ENCODE assay signal across 17 cellular contexts in genomic region chr11:111981270-111981669, GRCh38. TPM values are rescaled to one million over a fixed set of nuclear protein-coding genes. Genes with fewer than 3 reads are reported as not detected.
DNase-seq lines count a peak whose midpoint lies in the region; ATAC-seq and TF ChIP-seq lines count a peak whose summit lies in the region.
"Had no signal": no experiment of that assay in that cellular context is flagged by ENCODE, and none has a peak within 500 bp of the region (broad histone marks: within the 10 kb centered on the region; RNA-seq: fewer than 3 reads in every experiment).

No MANE protein-coding gene starts in this region.

- CTCF ChIA-PET in activated naive CD4-positive, alpha-beta T cell treated with anti-CD3 and anti-CD28 coated beads for 36 hours (lab: Charles Lee): interaction anchor here (0.8 to 6.3 kb wide), 20 partner anchors 11 to 195 kb away, joined by 3 to 125 read pairs (median 6); partner anchors contain the start of genes ALG9, BCO2, DIXDC1 and FDXACB1
- CTCF ChIA-PET in activated CD8-positive, alpha-beta T cell treated with anti-CD3 and anti-CD28 coated beads, Interleukin-2, amount 10 ng/mL, durations not matched to agents 7 days and 5 days (lab: Charles Lee): interaction anchor here (0.7 to 9.3 kb wide), 29 partner anchors 10 to 544 kb away, joined by 3 to 261 read pairs (median 4); partner anchors contain the start of genes ALG9, DIXDC1 and FDXACB1

- intact Hi-C loops in sigmoid colon (cut with DNase I): no loop called here
- intact Hi-C loops in activated naive CD4-positive, alpha-beta T cell treated with anti-CD3 and anti-CD28 coated beads for 36 hours (cut with micrococcal nuclease): loop anchor here (10.0 kb wide), 1 partner anchor 416 kb away; no protein-coding TSS in a partner anchor

- TF ChIP-seq CTCF in 22Rv1 (IDR thresholded peaks at IDR 0.05) (no peak), sigmoid colon (IDR thresholded peaks at IDR 0.05) (no peak)

- peaks cover 30% of the 10 kb centered on the region for H3K27me3 Mint-ChIP-seq in activated naive CD4-positive, alpha-beta T cell treated with anti-CD3 and anti-CD28 coated beads for 36 hours (ENCODE audit: low read depth)
- H3K27me3 Mint-ChIP-seq in activated CD8-positive, alpha-beta T cell treated with anti-CD3 and anti-CD28 coated beads, Interleukin-2, amount 10 ng/mL, durations not matched to agents 7 days and 5 days (ENCODE audit: low read depth): peaks cover 18% of the 10 kb centered on the region

- TF ChIP-seq POLR2A in sigmoid colon (IDR thresholded peaks at IDR 0.05): no peak

- peaks cover 12% of the 10 kb centered on the region for H3K4me1 Mint-ChIP-seq in activated naive CD4-positive, alpha-beta T cell treated with anti-CD3 and anti-CD28 coated beads for 36 hours (ENCODE audit: low read depth)
- H3K4me1 Mint-ChIP-seq in activated CD8-positive, alpha-beta T cell treated with anti-CD3 and anti-CD28 coated beads, Interleukin-2, amount 10 ng/mL, durations not matched to agents 7 days and 5 days (ENCODE audit: low read depth): peaks cover 6% of the 10 kb centered on the region

- POLR2A ChIA-PET in activated CD8-positive, alpha-beta T cell treated with anti-CD3 and anti-CD28 coated beads, Interleukin-2, amount 10 ng/mL, durations not matched to agents 7 days and 5 days (lab: Charles Lee): no interaction called here

- no peaks in the 10 kb centered on the region for H3K27me3 ChIP-seq in sigmoid colon
- H3K27me3 ChIP-seq: BE2C, right lobe of liver had no signal

- TF ChIP-seq EP300 in sigmoid colon (IDR thresholded peaks at IDR 0.05): no peak

- H3K4me3 ChIP-seq in sigmoid colon: no peak overlapping the region
- H3K4me3 ChIP-seq: K562 had no signal

- peaks cover 0 to 63% (median 50%) of the 10 kb centered on the region in 4 donors for H3K4me1 ChIP-seq in sigmoid colon

- H3K27ac ChIP-seq in 22Rv1: peak overlapping the region; percentile 91
- peak overlapping the region; percentile 96 for H3K27ac ChIP-seq in angular gyrus (ENCODE audit: low read depth, low read length)
- H3K27ac ChIP-seq in sigmoid colon: peak overlapping the region; percentile 95 to 99 (median 97)

- H3K9me3 Mint-ChIP-seq in activated naive CD4-positive, alpha-beta T cell treated with anti-CD3 and anti-CD28 coated beads for 36 hours: no peaks in the 10 kb centered on the region
- H3K9me3 Mint-ChIP-seq in activated CD8-positive, alpha-beta T cell treated with anti-CD3 and anti-CD28 coated beads, Interleukin-2, amount 10 ng/mL, durations not matched to agents 7 days and 5 days (ENCODE audit: insufficient read depth): no peaks in the 10 kb centered on the region
- H3K9me3 Mint-ChIP-seq: activated CD4-positive, alpha-beta memory T cell treated with anti-CD3 and anti-CD28 coated beads, Interleukin-2, amount 10 ng/mL, durations not matched to agents 7 days and 5 days; naive B cell had no signal

- no peak overlapping the region for H3K27ac Mint-ChIP-seq in activated naive CD4-positive, alpha-beta T cell treated with anti-CD3 and anti-CD28 coated beads for 36 hours
- H3K27ac Mint-ChIP-seq in activated CD8-positive, alpha-beta T cell treated with anti-CD3 and anti-CD28 coated beads, Interleukin-2, amount 10 ng/mL, durations not matched to agents 7 days and 5 days: no peak overlapping the region
- H3K27ac Mint-ChIP-seq: activated CD4-positive, alpha-beta memory T cell treated with anti-CD3 and anti-CD28 coated beads, Interleukin-2, amount 10 ng/mL, durations not matched to agents 7 days and 5 days; naive B cell had no signal

- no peak for ATAC-seq in GM19467 (IDR thresholded peaks at IDR 0.05; ENCODE audit: unreplicated experiment)
- ATAC-seq in activated CD8-positive, alpha-beta T cell treated with anti-CD3 and anti-CD28 coated beads, Interleukin-2, amount 10 ng/mL, durations not matched to agents 7 days and 5 days: no peak

- peaks cover 2% of the 10 kb centered on the region for H3K36me3 Mint-ChIP-seq in activated naive CD4-positive, alpha-beta T cell treated with anti-CD3 and anti-CD28 coated beads for 36 hours (ENCODE audit: low read depth)
- H3K36me3 Mint-ChIP-seq in activated CD8-positive, alpha-beta T cell treated with anti-CD3 and anti-CD28 coated beads, Interleukin-2, amount 10 ng/mL, durations not matched to agents 7 days and 5 days (ENCODE audit: low read depth): no peaks in the 10 kb centered on the region
- H3K36me3 Mint-ChIP-seq: naive B cell had no signal

- no peaks in the 10 kb centered on the region for H3K9me3 ChIP-seq in sigmoid colon
- H3K9me3 ChIP-seq: BE2C, right lobe of liver had no signal

- 94 to 98% methylated on average over 1 of the region's 1 CpG for WGBS in sigmoid colon, 2 donors

- DNase-seq in inferior parietal cortex (ENCODE audit: extremely low spot score): peak; percentile 16
- no peak for DNase-seq in sigmoid colon
- DNase-seq in activated naive CD4-positive, alpha-beta T cell treated with anti-CD3 and anti-CD28 coated beads for 36 hours: no peak
- no peak for DNase-seq in activated CD4-positive, alpha-beta T cell treated with anti-CD3 and anti-CD28 coated beads for 4 hours
- DNase-seq in activated CD8-positive, alpha-beta T cell treated with anti-CD3 and anti-CD28 coated beads, Interleukin-2, amount 10 ng/mL, durations not matched to agents 7 days and 5 days: no peak
- DNase-seq: activated gamma-delta T cell, cortex of kidney, DMS79, GOT3 had no signal

- no peak overlapping the region for H3K4me3 Mint-ChIP-seq in activated naive CD4-positive, alpha-beta T cell treated with anti-CD3 and anti-CD28 coated beads for 36 hours
- no peak overlapping the region for H3K4me3 Mint-ChIP-seq in activated CD8-positive, alpha-beta T cell treated with anti-CD3 and anti-CD28 coated beads, Interleukin-2, amount 10 ng/mL, durations not matched to agents 7 days and 5 days
- H3K4me3 Mint-ChIP-seq: activated CD4-positive, alpha-beta memory T cell treated with anti-CD3 and anti-CD28 coated beads, Interleukin-2, amount 10 ng/mL, durations not matched to agents 7 days and 5 days; naive B cell had no signal

- peaks cover 8 to 55% (median 14%) of the 10 kb centered on the region in 4 donors for H3K36me3 ChIP-seq in sigmoid colon
- H3K36me3 ChIP-seq: BE2C had no signal

RNA-seq across cellular contexts. Expression of gene DLAT, which starts 43.9 kb away (rescaled TPM):
- 10 to 100 TPM; 23.2 to 34.6 (median 26.0) TPM for total RNA-seq in sigmoid colon
- polyA plus RNA-seq in sigmoid colon: 10 to 100 TPM; 23.4 to 49.0 (median 28.2) TPM
- 10 to 100 TPM; 34.2 to 36.8 TPM for total RNA-seq in activated naive CD4-positive, alpha-beta T cell treated with anti-CD3 and anti-CD28 coated beads for 36 hours
- total RNA-seq in activated CD8-positive, alpha-beta T cell treated with anti-CD3 and anti-CD28 coated beads, Interleukin-2, amount 10 ng/mL, durations not matched to agents 7 days and 5 days: 10 to 100 TPM; 35.4 to 36.7 TPM

RNA-seq across cellular contexts. Expression of gene DIXDC1, which starts 44.1 kb away (rescaled TPM):
- 100 to 1,000 TPM in 2 of 4 donors, 10 to 100 TPM in 2; 92.7 to 105 (median 99.2) TPM for total RNA-seq in sigmoid colon
- 10 to 100 TPM in 1 of 3 donors, 1 to 10 TPM in 2; 2.3 to 12.0 (median 9.2) TPM for polyA plus RNA-seq in sigmoid colon
- total RNA-seq in activated naive CD4-positive, alpha-beta T cell treated with anti-CD3 and anti-CD28 coated beads for 36 hours: 1 to 10 TPM; 3.5 to 4.3 TPM
- 1 to 10 TPM; 3.1 to 5.1 TPM for total RNA-seq in activated CD8-positive, alpha-beta T cell treated with anti-CD3 and anti-CD28 coated beads, Interleukin-2, amount 10 ng/mL, durations not matched to agents 7 days and 5 days

Comparison
In these comparisons a context has a peak if more than half of its experiments do, and no peak if none do; other contexts are left out.
1. RNA of gene DIXDC1, which starts 44.1 kb away (total RNA-seq): 92.7 to 105 TPM in sigmoid colon; 3.1 to 5.1 TPM in activated CD8-positive, alpha-beta T cell treated with anti-CD3 and anti-CD28 coated beads, Interleukin-2, amount 10 ng/mL, durations not matched to agents 7 days and 5 days and 3.5 to 4.3 TPM in activated naive CD4-positive, alpha-beta T cell treated with anti-CD3 and anti-CD28 coated beads for 36 hours; every median in the first group is over 10 times any median in the second.
2. Peak in every context shown above with its lines, with median percentiles within 50 percentile points of each other: H3K27ac ChIP-seq.